35 cellular contexts compared by ENCODE assay signal in the genomic region with DNA sequence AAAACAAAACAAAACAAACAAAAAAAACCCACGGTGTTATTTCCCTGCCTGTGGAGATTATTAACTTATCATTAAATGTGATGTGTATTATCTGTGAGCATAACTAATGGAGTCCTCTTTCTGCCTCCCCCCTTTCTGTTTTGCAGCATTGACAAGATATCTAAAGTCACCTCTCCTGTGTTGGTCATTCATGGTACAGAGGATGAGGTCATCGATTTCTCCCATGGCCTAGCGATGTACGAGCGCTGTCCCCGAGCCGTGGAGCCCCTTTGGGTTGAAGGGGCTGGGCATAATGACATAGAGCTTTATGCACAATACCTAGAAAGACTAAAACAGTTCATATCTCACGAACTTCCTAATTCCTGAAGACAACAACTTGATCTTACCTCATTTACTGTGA. TPM values are rescaled to one million over a fixed set of nuclear protein-coding genes. Genes with fewer than 3 reads are reported as not detected.
"Had no signal": no experiment of that assay in that cellular context is flagged by ENCODE, and none has a peak within 500 bp of the region (broad histone marks: within the 10 kb centered on the region; RNA-seq: fewer than 3 reads in every experiment).

No MANE protein-coding gene starts in this region.

- H3K36me3 ChIP-seq: breast epithelium, cardiac muscle cell had no signal

- H3K27ac ChIP-seq: ascending aorta, breast epithelium, cardiac muscle cell, coronary artery, dorsolateral prefrontal cortex, esophagus squamous epithelium, gastroesophageal sphincter, WERI-Rb-1 had no signal

- H3K4me3 Mint-ChIP-seq: activated B cell treated with CpG ODN at 0.5 μM for 24 hours; activated CD4-positive, alpha-beta memory T cell treated with anti-CD3 and anti-CD28 coated beads for 36 hours; activated CD4-positive, alpha-beta T cell treated with anti-CD3 and anti-CD28 coated beads, Interleukin-2, amount 10 ng/mL, durations not matched to agents 24 days and 14 days; activated CD8-positive, alpha-beta memory T cell treated with anti-CD3 and anti-CD28 coated beads, Interleukin-2, amount 10 ng/mL, durations not matched to agents 7 days and 5 days; activated CD8-positive, alpha-beta T cell treated with anti-CD3 and anti-CD28 coated beads, Interleukin-2, amount 10 ng/mL, durations not matched to agents 7 days and 5 days; activated naive CD4-positive, alpha-beta T cell treated with anti-CD3 and anti-CD28 coated beads for 36 hours; activated naive CD4-positive, alpha-beta T cell treated with anti-CD3 and anti-CD28 coated beads, Interleukin-2, amount 50 U/mL, for 24 hours; activated naive CD8-positive, alpha-beta T cell treated with anti-CD3 and anti-CD28 coated beads for 36 hours; activated T-cell treated with anti-CD3 and anti-CD28 coated beads, Interleukin-2, amount 50 U/mL, for 24 hours; activated T-helper 1 cell treated with anti-CD3 and anti-CD28 coated beads, Interleukin-12 subunit alpha, Interleukin-12 subunit beta, Interleukin-2, Interleukin-4 antibody, amounts not matched to agents 30 ng/mL and 10 ng/mL and 1 ng/mL, durations not matched to agents 14 hours and 24 hours and 36 hours; brain; dendritic cell treated with granulocyte-macrophage colony-stimulating factor and Interleukin-4, amounts not matched to agents 40 ng/mL and 50 ng/mL, for 4 days; endodermal cell; T-cell; T-helper 1 cell treated with Interleukin-12 subunit alpha and Interleukin-12 subunit beta and Interleukin-4 antibody, amounts not matched to agents 30 μg/mL and 1 μg/mL, for 36 hours had no signal

- H3K27ac Mint-ChIP-seq: activated B cell treated with CpG ODN at 0.5 μM for 24 hours; activated CD4-positive, alpha-beta memory T cell treated with anti-CD3 and anti-CD28 coated beads for 36 hours; activated CD4-positive, alpha-beta T cell treated with anti-CD3 and anti-CD28 coated beads, Interleukin-2, amount 10 ng/mL, durations not matched to agents 24 days and 14 days; activated CD8-positive, alpha-beta memory T cell treated with anti-CD3 and anti-CD28 coated beads, Interleukin-2, amount 10 ng/mL, durations not matched to agents 7 days and 5 days; activated CD8-positive, alpha-beta T cell treated with anti-CD3 and anti-CD28 coated beads, Interleukin-2, amount 10 ng/mL, durations not matched to agents 7 days and 5 days; activated naive CD4-positive, alpha-beta T cell treated with anti-CD3 and anti-CD28 coated beads for 36 hours; activated naive CD4-positive, alpha-beta T cell treated with anti-CD3 and anti-CD28 coated beads, Interleukin-2, amount 50 U/mL, for 24 hours; activated naive CD8-positive, alpha-beta T cell treated with anti-CD3 and anti-CD28 coated beads for 36 hours; activated T-cell treated with anti-CD3 and anti-CD28 coated beads, Interleukin-2, amount 50 U/mL, for 24 hours; activated T-helper 1 cell treated with anti-CD3 and anti-CD28 coated beads, Interleukin-12 subunit alpha, Interleukin-12 subunit beta, Interleukin-2, Interleukin-4 antibody, amounts not matched to agents 30 ng/mL and 10 ng/mL and 1 ng/mL, durations not matched to agents 14 hours and 24 hours and 36 hours; activated T-helper 2 cell treated with anti-CD3 and anti-CD28 coated beads, Interferon-gamma antibody, Interleukin-2, Interleukin-4, amounts not matched to agents 10 μg/mL and 5 μg/mL and 100 μg/mL, durations not matched to agents 14 hours and 24 hours and 36 hours; dendritic cell treated with granulocyte-macrophage colony-stimulating factor and Interleukin-4, amounts not matched to agents 40 ng/mL and 50 ng/mL, for 4 days; endodermal cell; T-cell; T-helper 1 cell treated with Interleukin-12 subunit alpha and Interleukin-12 subunit beta and Interleukin-4 antibody, amounts not matched to agents 30 μg/mL and 1 μg/mL, for 36 hours had no signal

- H3K4me1 ChIP-seq: ascending aorta, breast epithelium had no signal

- H3K27me3 Mint-ChIP-seq: activated B cell treated with CpG ODN at 0.5 μM for 24 hours; activated CD4-positive, alpha-beta memory T cell treated with anti-CD3 and anti-CD28 coated beads for 36 hours; activated naive CD4-positive, alpha-beta T cell treated with anti-CD3 and anti-CD28 coated beads, Interleukin-2, amount 50 U/mL, for 24 hours; activated naive CD8-positive, alpha-beta T cell treated with anti-CD3 and anti-CD28 coated beads for 36 hours; activated T-cell treated with anti-CD3 and anti-CD28 coated beads, Interleukin-2, amount 50 U/mL, for 24 hours; brain; dendritic cell treated with granulocyte-macrophage colony-stimulating factor and Interleukin-4, amounts not matched to agents 40 ng/mL and 50 ng/mL, for 4 days; T-cell had no signal

- H3K36me3 Mint-ChIP-seq: activated CD8-positive, alpha-beta memory T cell treated with anti-CD3 and anti-CD28 coated beads, Interleukin-2, amount 10 ng/mL, durations not matched to agents 7 days and 5 days had no signal

- H3K9me3 ChIP-seq: ascending aorta, breast epithelium, esophagus squamous epithelium, gastroesophageal sphincter had no signal

- DNase-seq: activated B cell treated with CpG ODN at 0.5 μM for 24 hours; activated CD4-positive, alpha-beta memory T cell treated with anti-CD3 and anti-CD28 coated beads for 36 hours; activated CD4-positive, alpha-beta T cell treated with anti-CD3 and anti-CD28 coated beads, Interleukin-2, amount 10 ng/mL, durations not matched to agents 24 days and 14 days; activated CD8-positive, alpha-beta memory T cell treated with anti-CD3 and anti-CD28 coated beads, Interleukin-2, amount 10 ng/mL, durations not matched to agents 7 days and 5 days; activated CD8-positive, alpha-beta memory T cell treated with anti-CD3 and anti-CD28 coated beads, Interleukin-2, amount 50 U/mL, for 48 hours; activated CD8-positive, alpha-beta T cell treated with anti-CD3 and anti-CD28 coated beads, Interleukin-2, amount 10 ng/mL, durations not matched to agents 7 days and 5 days; activated effector memory CD4-positive, alpha-beta T cell treated with anti-CD3 and anti-CD28 coated beads, Interleukin-2, amount 50 U/mL, for 16 hours; activated naive CD4-positive, alpha-beta T cell treated with anti-CD3 and anti-CD28 coated beads for 36 hours; activated naive CD8-positive, alpha-beta T cell treated with anti-CD3 and anti-CD28 coated beads for 36 hours; activated T-cell treated with anti-CD3 and anti-CD28 coated beads for 4 hours; activated T-cell treated with anti-CD3 and anti-CD28 coated beads, Interleukin-2, amount 50 U/mL, for 24 hours; central memory CD4-positive, alpha-beta T cell; dorsolateral prefrontal cortex; effector memory CD4-positive, alpha-beta T cell; endodermal cell; erythroblast; esophagus squamous epithelium; foreskin melanocyte; SW 1271; T-cell; T1000; WERI-Rb-1 had no signal

- H3K9me3 Mint-ChIP-seq: activated B cell treated with CpG ODN at 0.5 μM for 24 hours; activated CD4-positive, alpha-beta memory T cell treated with anti-CD3 and anti-CD28 coated beads for 36 hours; activated CD4-positive, alpha-beta T cell treated with anti-CD3 and anti-CD28 coated beads, Interleukin-2, amount 10 ng/mL, durations not matched to agents 24 days and 14 days; activated naive CD4-positive, alpha-beta T cell treated with anti-CD3 and anti-CD28 coated beads for 36 hours; activated naive CD4-positive, alpha-beta T cell treated with anti-CD3 and anti-CD28 coated beads, Interleukin-2, amount 50 U/mL, for 24 hours; activated naive CD8-positive, alpha-beta T cell treated with anti-CD3 and anti-CD28 coated beads for 36 hours; activated T-cell treated with anti-CD3 and anti-CD28 coated beads, Interleukin-2, amount 50 U/mL, for 24 hours; activated T-helper 1 cell treated with anti-CD3 and anti-CD28 coated beads, Interleukin-12 subunit alpha, Interleukin-12 subunit beta, Interleukin-2, Interleukin-4 antibody, amounts not matched to agents 30 ng/mL and 10 ng/mL and 1 ng/mL, durations not matched to agents 14 hours and 24 hours and 36 hours; activated T-helper 2 cell treated with anti-CD3 and anti-CD28 coated beads, Interferon-gamma antibody, Interleukin-2, Interleukin-4, amounts not matched to agents 10 μg/mL and 5 μg/mL and 100 μg/mL, durations not matched to agents 14 hours and 24 hours and 36 hours; dendritic cell treated with granulocyte-macrophage colony-stimulating factor and Interleukin-4, amounts not matched to agents 40 ng/mL and 50 ng/mL, for 4 days; endodermal cell; T-cell; T-helper 1 cell treated with Interleukin-12 subunit alpha and Interleukin-12 subunit beta and Interleukin-4 antibody, amounts not matched to agents 30 μg/mL and 1 μg/mL, for 36 hours had no signal

- H3K4me3 ChIP-seq: ascending aorta, breast epithelium, cardiac muscle cell, coronary artery, dorsolateral prefrontal cortex, esophagus squamous epithelium, gastroesophageal sphincter had no signal

- H3K4me1 Mint-ChIP-seq: activated B cell treated with CpG ODN at 0.5 μM for 24 hours; activated naive CD4-positive, alpha-beta T cell treated with anti-CD3 and anti-CD28 coated beads, Interleukin-2, amount 50 U/mL, for 24 hours; activated naive CD8-positive, alpha-beta T cell treated with anti-CD3 and anti-CD28 coated beads for 36 hours had no signal

- H3K27me3 ChIP-seq: ascending aorta, breast epithelium, cardiac muscle cell, dorsolateral prefrontal cortex, esophagus squamous epithelium, gastroesophageal sphincter had no signal

- ATAC-seq: activated CD4-positive, CD25-positive, alpha-beta regulatory T cell treated with anti-CD3 and anti-CD28 coated beads, Interleukin-2, amount 50 U/mL, for 24 hours; activated CD8-positive, alpha-beta memory T cell treated with anti-CD3 and anti-CD28 coated beads, Interleukin-2, amount 10 ng/mL, durations not matched to agents 7 days and 5 days; activated CD8-positive, alpha-beta T cell treated with anti-CD3 and anti-CD28 coated beads, Interleukin-2, amount 10 ng/mL, durations not matched to agents 7 days and 5 days; gastroesophageal sphincter; T-cell had no signal

RNA-seq across cellular contexts. Expression of a gene that starts 25.2 kb away (rescaled TPM):
- total RNA-seq: activated B cell treated with CpG ODN at 0.5 μM for 24 hours; activated CD4-positive, alpha-beta T cell treated with anti-CD3 and anti-CD28 coated beads, Interleukin-2, amount 10 ng/mL, durations not matched to agents 24 days and 14 days; activated CD8-positive, alpha-beta memory T cell treated with anti-CD3 and anti-CD28 coated beads for 36 hours; activated CD8-positive, alpha-beta memory T cell treated with anti-CD3 and anti-CD28 coated beads, Interleukin-2, amount 10 ng/mL, durations not matched to agents 7 days and 5 days; activated CD8-positive, alpha-beta T cell treated with anti-CD3 and anti-CD28 coated beads, Interleukin-2, amount 10 ng/mL, durations not matched to agents 7 days and 5 days; activated naive CD4-positive, alpha-beta T cell treated with anti-CD3 and anti-CD28 coated beads for 36 hours; activated naive CD8-positive, alpha-beta T cell treated with anti-CD3 and anti-CD28 coated beads for 36 hours; ascending aorta had no signal
